Comparison of ENCODE assay signal across 18 cellular contexts in the genomic region with DNA sequence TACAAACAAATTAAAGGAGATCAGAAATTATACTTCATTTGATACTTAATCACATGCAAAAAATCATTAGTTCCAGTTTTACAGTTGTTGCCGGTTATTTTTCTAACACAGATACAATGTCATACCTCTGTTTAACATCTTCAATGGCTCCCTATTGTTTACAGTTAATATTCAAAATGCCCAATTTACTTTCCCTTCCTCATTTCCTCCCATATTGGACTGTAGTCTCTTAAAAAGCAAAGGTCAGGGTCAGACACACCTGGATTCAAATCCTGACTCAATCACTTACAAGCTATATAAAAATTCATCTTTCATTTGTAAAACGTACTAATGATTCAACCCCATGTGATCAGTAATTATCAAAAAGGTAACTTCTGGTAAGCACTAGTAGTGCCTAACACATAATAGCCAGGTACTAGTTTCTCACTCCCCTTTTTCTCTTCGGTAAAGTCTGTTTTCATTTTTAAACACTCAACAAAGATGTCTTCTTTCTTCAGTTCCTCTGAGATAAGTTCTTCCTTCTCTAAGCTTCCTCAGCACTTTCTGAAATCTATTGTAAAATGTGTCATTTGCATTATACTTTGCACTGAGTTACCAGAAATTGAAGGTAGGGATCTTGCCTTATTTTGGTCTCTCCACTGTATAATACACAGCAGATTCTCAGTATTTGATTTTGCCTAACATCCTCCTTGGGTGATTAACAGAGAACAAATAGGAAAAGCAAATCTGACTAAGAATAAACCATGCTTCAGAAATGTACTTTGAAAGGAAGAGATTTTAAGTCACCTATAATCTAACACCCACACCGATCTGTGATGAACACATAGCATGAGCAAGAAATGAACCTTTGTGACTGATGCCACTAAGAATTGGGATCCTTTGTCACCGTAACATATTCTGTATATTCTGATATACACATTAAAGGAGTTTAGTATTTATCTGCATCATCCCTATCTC. TPM values are rescaled to one million over a fixed set of nuclear protein-coding genes. Genes with fewer than 3 reads are reported as not detected.
A peak's percentile ranks its signal among the peaks of the same experiment; 100 is the strongest.
DNase-seq lines count a peak whose midpoint lies in the region; ATAC-seq, FAIRE-seq and TF ChIP-seq lines count a peak whose summit lies in the region.
"Had no signal": no experiment of that assay in that cellular context is flagged by ENCODE, and none has a peak within 500 bp of the region (broad histone marks: within the 10 kb centered on the region; RNA-seq: fewer than 3 reads in every experiment).

No MANE protein-coding gene starts in this region.

- RAD21 ChIA-PET in GM12878 (lab: Charles Lee; ENCODE audit: unreplicated experiment) = no interaction called here

- H2AFZ ChIP-seq in MM.1S (ENCODE audit: low read length) (no peak overlapping the region), GM12878 (ENCODE audit: control insufficient read depth, low read depth, low read length) (no peak overlapping the region)

- intact Hi-C loops in activated CD4-positive, alpha-beta T cell treated with anti-CD3 and anti-CD28 coated beads, Interleukin-2, amount 10 ng/mL, durations not matched to agents 24 days and 14 days (cut with micrococcal nuclease) = loop anchor here (5.0 to 10.0 kb wide), 2 partner anchors 43 to 45 kb away; no protein-coding TSS in a partner anchor
- intact Hi-C loops in GM12878 (cut with micrococcal nuclease; ENCODE audit: unreplicated experiment) (no loop called here), tibial artery (cut with DNase I; ENCODE audit: low total_unique reads) (no loop called here)

- peaks cover 22% of the 10 kb centered on the region for H3K4me1 Mint-ChIP-seq in activated CD4-positive, alpha-beta T cell treated with anti-CD3 and anti-CD28 coated beads, Interleukin-2, amount 10 ng/mL, durations not matched to agents 24 days and 14 days
- H3K4me1 Mint-ChIP-seq in natural killer cell treated with Interleukin-12 subunit alpha and Interleukin-12 subunit beta and Interleukin-15 and Interleukin-18, amount 100 ng/mL, for 72 hours (ENCODE audit: low read depth in 2 of 2) = peaks cover 28 to 33% of the 10 kb centered on the region in 2 donors

- H3K9me3 ChIP-seq in MM.1S (replicated peaks; ENCODE audit: insufficient read depth, low read length) (no peaks in the 10 kb centered on the region), GM12878 (replicated peaks; ENCODE audit: control insufficient read depth, insufficient read depth, low read length) (peaks cover 22% of the 10 kb centered on the region), tibial artery (peaks cover 0 to 10% (median 0%) of the 10 kb centered on the region in 3 donors)
- H3K9me3 ChIP-seq: MG63 had no signal

- peaks cover 44% of the 10 kb centered on the region for H3K36me3 Mint-ChIP-seq in activated CD4-positive, alpha-beta T cell treated with anti-CD3 and anti-CD28 coated beads, Interleukin-2, amount 10 ng/mL, durations not matched to agents 24 days and 14 days (ENCODE audit: low read depth)
- no peaks in the 10 kb centered on the region for H3K36me3 Mint-ChIP-seq in natural killer cell treated with Interleukin-12 subunit alpha and Interleukin-12 subunit beta and Interleukin-15 and Interleukin-18, amount 100 ng/mL, for 72 hours

- no peak for FAIRE-seq in GM12878 (lab: Jason Lieb, UNC)
- FAIRE-seq: A204.1, urothelium cell line had no signal

- H3K27ac ChIP-seq in MM.1S (ENCODE audit: low read length) (peak overlapping the region; percentile 3; the same call in 1 of the 2 replicates), GM12878 (ENCODE audit: control insufficient read depth, insufficient read depth) (no peak overlapping the region), tibial artery (no peak overlapping the region)

- H3K4me2 ChIP-seq in MM.1S (ENCODE audit: low read depth, low read length) (peak overlapping the region; percentile 23), GM12878 (ENCODE audit: control insufficient read depth, insufficient read depth) (peak overlapping the region; percentile 30)

- no peak for TF ChIP-seq POLR2A in GM12878 (IDR thresholded peaks at IDR 0.05; ENCODE audit: low read depth, low read length)

- H3K4me3 Mint-ChIP-seq in activated CD4-positive, alpha-beta T cell treated with anti-CD3 and anti-CD28 coated beads, Interleukin-2, amount 10 ng/mL, durations not matched to agents 24 days and 14 days = no peak overlapping the region
- H3K4me3 Mint-ChIP-seq in natural killer cell treated with Interleukin-12 subunit alpha and Interleukin-12 subunit beta and Interleukin-15 and Interleukin-18, amount 100 ng/mL, for 72 hours = no peak overlapping the region

- H3K4me1 ChIP-seq in MM.1S (ENCODE audit: low read length) = peaks cover 15% of the 10 kb centered on the region
- H3K4me1 ChIP-seq in GM12878 (ENCODE audit: control insufficient read depth, insufficient read depth, low read length) = peaks cover 4% of the 10 kb centered on the region; the same call in 1 of the 2 replicates
- H3K4me1 ChIP-seq in tibial artery = peaks cover 0 to 13% (median 4%) of the 10 kb centered on the region in 4 donors

- H3K9ac ChIP-seq in MM.1S (ENCODE audit: low read length) (no peak overlapping the region), GM12878 (ENCODE audit: control insufficient read depth, insufficient read depth, low read length) (no peak overlapping the region)

- no peaks in the 10 kb centered on the region for H3K9me2 ChIP-seq in MM.1S (replicated peaks; ENCODE audit: insufficient read depth, low read length)

- no peak for TF ChIP-seq EP300 in GM12878 (IDR thresholded peaks at IDR 0.05; ENCODE audit: borderline replicate concordance in 1 of 2, control insufficient read depth in 1 of 2, low read depth in 2 of 2, low read length in 2 of 2)

- no peaks in the 10 kb centered on the region; the same call in 1 of the 2 replicates for H3F3A ChIP-seq in MM.1S (ENCODE audit: insufficient read depth, low read length)

- CTCF ChIA-PET in GM12878 (lab: Yijun Ruan, JAX) = no interaction called here

- H3K36me3 ChIP-seq in MM.1S (replicated peaks; ENCODE audit: insufficient read depth, low read length) = no peaks in the 10 kb centered on the region
- H3K36me3 ChIP-seq in GM12878 (ENCODE audit: control insufficient read depth in 2 of 2, insufficient read depth in 2 of 2, low read length in 1 of 2) = peaks cover 0 to 4% of the 10 kb centered on the region in 2 experiments; a peak in 1 of 4 replicates
- no peaks in the 10 kb centered on the region for H3K36me3 ChIP-seq in tibial artery
- H3K36me3 ChIP-seq: MG63 had no signal

- no peaks in the 10 kb centered on the region for H3K27me3 ChIP-seq in MM.1S (replicated peaks; ENCODE audit: insufficient read depth, low read length)
- no peaks in the 10 kb centered on the region for H3K27me3 ChIP-seq in GM12878 (replicated peaks in 1 of 2; ENCODE audit: control insufficient read depth in 2 of 2, insufficient read depth in 2 of 2, low read length in 1 of 2)
- H3K27me3 ChIP-seq in tibial artery = no peaks in the 10 kb centered on the region
- H3K27me3 ChIP-seq: MG63 had no signal

- TSS peak; percentile 25 for BruUV-seq in GM12878 (replicated peaks; lab: Mats Ljungman, UMichigan)

- peaks cover 100% of the 10 kb centered on the region for H3K79me2 ChIP-seq in MM.1S (ENCODE audit: low read length)
- peaks cover 74% of the 10 kb centered on the region for H3K79me2 ChIP-seq in GM12878 (ENCODE audit: control insufficient read depth, insufficient read depth, low read length)

- SMC1A ChIA-PET in GM12878 (lab: Charles Lee; ENCODE audit: uncharacterized antibody, unreplicated experiment) = interaction anchor here (1.0 kb wide), 1 partner anchor 9 kb away, joined by 3 read pairs; no protein-coding TSS in a partner anchor

- no peaks in the 10 kb centered on the region for H3K27me3 Mint-ChIP-seq in activated CD4-positive, alpha-beta T cell treated with anti-CD3 and anti-CD28 coated beads, Interleukin-2, amount 10 ng/mL, durations not matched to agents 24 days and 14 days
- H3K27me3 Mint-ChIP-seq in natural killer cell treated with Interleukin-12 subunit alpha and Interleukin-12 subunit beta and Interleukin-15 and Interleukin-18, amount 100 ng/mL, for 72 hours = no peaks in the 10 kb centered on the region

- TF ChIP-seq CTCF in MM.1S (IDR thresholded peaks at IDR 0.05; ENCODE audit: low read length) = no peak
- TF ChIP-seq CTCF in GM12878 (IDR thresholded peaks at IDR 0.05 in 2 of 3, conservative IDR thresholded peaks at IDR 0.05 in 1 of 3; ENCODE audit: control insufficient read depth in 2 of 3, extremely low read depth in 1 of 3, insufficient read depth in 1 of 3, low read depth in 3 of 3, low read length in 3 of 3) = no peak
- no peak for TF ChIP-seq CTCF in tibial artery (IDR thresholded peaks at IDR 0.05)

- POLR2A ChIA-PET in GM12878 (lab: Charles Lee) = interaction anchor here (0.5 kb wide), 1 partner anchor 166 kb away, joined by 5 read pairs; no protein-coding TSS in a partner anchor

- no peak for DNase-seq in activated CD4-positive, alpha-beta T cell treated with anti-CD3 and anti-CD28 coated beads, Interleukin-2, amount 10 ng/mL, durations not matched to agents 24 days and 14 days
- DNase-seq in activated CD4-positive, alpha-beta T cell treated with anti-CD3 and anti-CD28 coated beads for 1 hour = no peak
- DNase-seq in MM.1S (no peak), GM12878 (ENCODE audit: low read depth, low spot score) (no peak), A172 (ENCODE audit: low spot score) (no peak), tibial artery (no peak)
- no peak for DNase-seq in natural killer cell treated with Interleukin-12 subunit alpha and Interleukin-12 subunit beta and Interleukin-15 and Interleukin-18, amount 100 ng/mL, for 72 hours (ENCODE audit: low spot score)
- DNase-seq: amygdala; CD8-positive, alpha-beta memory T cell; MG63; NCI-H1930; NCI-H510A; retina; SHP77 treated with DMSO at 0.1 percent for 48 hours; stimulated activated CD4-positive, alpha-beta T cell treated with anti-CD3 and anti-CD28 coated beads, Interleukin-15, amount 100 ng/mL, for 24 hours had no signal

- in situ Hi-C loops in GM12878 (cut with MboI) = no loop called here

- no peak for TF ChIP-seq RAD21 in GM12878 (IDR thresholded peaks at IDR 0.05; ENCODE audit: insufficient read depth, low read depth, low read length)

- ATAC-seq in GM12878 (no peak; the same call in 1 of the 3 replicates), HG03095 (IDR thresholded peaks at IDR 0.05; ENCODE audit: unreplicated experiment) (no peak)
- ATAC-seq in natural killer cell treated with Interleukin-12 subunit alpha and Interleukin-12 subunit beta and Interleukin-15 and Interleukin-18, amount 100 ng/mL, for 72 hours = no peak

- WGBS in GM12878 (ENCODE audit: insufficient coverage, insufficient replicate concordance, low lambda C conversion rate, missing lambda C conversion rate) = 49% methylated on average over 5 of the region's 5 CpGs

- H3K9me3 Mint-ChIP-seq in activated CD4-positive, alpha-beta T cell treated with anti-CD3 and anti-CD28 coated beads, Interleukin-2, amount 10 ng/mL, durations not matched to agents 24 days and 14 days = peaks cover 9% of the 10 kb centered on the region
- H3K9me3 Mint-ChIP-seq in natural killer cell treated with Interleukin-12 subunit alpha and Interleukin-12 subunit beta and Interleukin-15 and Interleukin-18, amount 100 ng/mL, for 72 hours = no peaks in the 10 kb centered on the region

- peak overlapping the region; percentile 52 for H3K27ac Mint-ChIP-seq in activated CD4-positive, alpha-beta T cell treated with anti-CD3 and anti-CD28 coated beads, Interleukin-2, amount 10 ng/mL, durations not matched to agents 24 days and 14 days
- H3K27ac Mint-ChIP-seq in natural killer cell treated with Interleukin-12 subunit alpha and Interleukin-12 subunit beta and Interleukin-15 and Interleukin-18, amount 100 ng/mL, for 72 hours = peak overlapping the region; percentile 5 to 24

- 0 out of 2 replicates have a peak overlapping the region, but pooled peaks have one; percentile 2 for H3K4me3 ChIP-seq in MM.1S (ENCODE audit: low read length)
- 0 out of 2 replicates have a peak overlapping the region, but pooled peaks have one; percentile 6 for H3K4me3 ChIP-seq in GM12878
- H3K4me3 ChIP-seq in tibial artery = no peak overlapping the region
- H3K4me3 ChIP-seq: MG63 had no signal

- H4K20me1 ChIP-seq in MM.1S (ENCODE audit: insufficient read depth, low read length) (peaks cover 35% of the 10 kb centered on the region), GM12878 (ENCODE audit: control insufficient read depth, insufficient read depth) (no peaks in the 10 kb centered on the region)

RNA-seq across cellular contexts. Expression of gene KMT2C, which starts 16.1 kb away (rescaled TPM):
- total RNA-seq in activated CD4-positive, alpha-beta T cell treated with anti-CD3 and anti-CD28 coated beads, Interleukin-2, amount 10 ng/mL, durations not matched to agents 24 days and 14 days = 59.4 and 68.4 TPM in 2 replicates
- 533 and 539 TPM in 2 replicates for total RNA-seq in GM12878 (2013; cell fraction: nucleolus; rRNA removed)
- total RNA-seq in GM12878 (2014; rRNA removed) = 18.6 and 23.9 TPM in 2 replicates
- 22.5 and 24.4 TPM in 2 replicates for total RNA-seq in GM12878 (2014; rRNA removed; fragmentation: Illumina TruSeq; extraction: Trizol)
- 45.2 and 51.0 TPM in 2 replicates for total RNA-seq in GM12878 (2021)
- 20.5 TPM for polyA plus RNA-seq in GM12878 (2011; ENCODE audit: low read depth)
- polyA plus RNA-seq in GM12878 (2011; rRNA removed) = 20.1 and 21.5 TPM in 2 replicates
- 19.0 and 25.0 TPM in 2 replicates for polyA plus RNA-seq in GM12878 (2011; cell fraction: cytosol; rRNA removed)
- 45.9 and 55.3 TPM in 2 replicates for polyA plus RNA-seq in GM12878 (2011; cell fraction: nucleus; rRNA removed)
- 18.9 and 21.4 TPM in 2 replicates for polyA plus RNA-seq in GM12878 (2012)
- 23.2 and 27.7 TPM in 2 replicates for polyA plus RNA-seq in GM12878 (2014; fragmentation: Illumina TruSeq; extraction: Trizol)
- 10 to 100 TPM in 1 of 2 experiments, 1 to 10 TPM in 1; 3.3 to 11.0 TPM for polyA plus RNA-seq in GM12878 (2014; fragmentation: Nextera tagmentation; extraction: Ambion mirVana)
- 16.4 and 19.7 TPM in 2 replicates for polyA plus RNA-seq in GM12878 (2014; rRNA removed)
- polyA plus RNA-seq in GM12878 (2016; fragmentation: Nextera tagmentation; extraction: Ambion mirVana) = 10 to 100 TPM; 10.9 to 14.4 TPM
- 90.8 and 145 TPM in 2 replicates for polyA minus RNA-seq in GM12878 (2011; rRNA and poly(A)+ RNA removed)
- polyA minus RNA-seq in GM12878 (2011; cell fraction: cytosol; rRNA and poly(A)+ RNA removed) = 31.4 and 32.6 TPM in 2 replicates
- 97.8 and 125 TPM in 2 replicates for polyA minus RNA-seq in GM12878 (2011; cell fraction: nucleus; rRNA and poly(A)+ RNA removed)
- 100 to 1,000 TPM in 1 of 2 donors, 10 to 100 TPM in 1; 71.2 to 105 TPM for total RNA-seq in natural killer cell treated with Interleukin-12 subunit alpha and Interleukin-12 subunit beta and Interleukin-15 and Interleukin-18, amount 100 ng/mL, for 72 hours
- 9.5 and 11.3 TPM in 2 replicates for total RNA-seq in A172 (2014; rRNA removed; shearing (Covaris generic))

Comparison
In these comparisons a context has a peak if more than half of its experiments do, and no peak if none do; other contexts are left out.
1. H3K4me3 ChIP-seq: peak in MM.1S (single experiment) and GM12878 (single experiment); none in tibial artery (0 of 2).